In the genomic region with DNA sequence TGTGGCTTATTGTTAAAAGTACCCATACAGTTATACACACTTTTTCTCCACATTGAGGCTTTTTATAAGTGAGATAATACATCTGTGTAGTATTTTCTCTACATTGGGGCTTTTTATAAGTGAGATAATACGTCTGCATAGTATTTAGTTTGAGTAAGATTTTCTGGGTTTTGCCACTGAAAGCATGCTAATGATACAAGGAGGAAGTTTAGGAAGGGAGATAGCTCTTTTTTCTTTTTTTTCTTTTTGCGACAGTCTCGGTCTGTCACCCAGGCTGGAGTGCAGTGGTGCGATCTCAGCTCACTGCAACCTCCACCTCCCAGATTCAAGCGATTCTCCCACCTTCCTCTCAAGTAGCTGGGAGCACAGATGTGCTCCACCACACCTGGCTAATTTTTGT, we compare ENCODE assay signal across 18 cellular contexts.
"Had no signal": no experiment of that assay in that cellular context is flagged by ENCODE, and none has a peak within 500 bp of the region (broad histone marks: within the 10 kb centered on the region; RNA-seq: fewer than 3 reads in every experiment).

No MANE protein-coding gene starts in this region.

- H3K27me3 ChIP-seq: gastroesophageal sphincter, heart right ventricle, thyroid gland had no signal

- H3K4me3 ChIP-seq: gastroesophageal sphincter, heart right ventricle, left ventricle myocardium inferior, thyroid gland had no signal

- DNase-seq: activated CD4-positive, alpha-beta memory T cell treated with anti-CD3 and anti-CD28 coated beads, Interleukin-2, amount 10 ng/mL, durations not matched to agents 7 days and 5 days; activated CD4-positive, alpha-beta T cell treated with anti-CD3 and anti-CD28 coated beads for 48 hours; activated naive CD4-positive, alpha-beta T cell; activated naive CD8-positive, alpha-beta T cell treated with anti-CD3 and anti-CD28 coated beads for 36 hours; activated T-cell treated with anti-CD3 and anti-CD28 coated beads, Interleukin-2, amount 50 U/mL, for 1 hour; amniotic stem cell; effector CD4-positive, alpha-beta T cell; heart right ventricle; immature natural killer cell; kidney glomerular epithelial cell; left ventricle myocardium inferior; mammary epithelial cell; stimulated activated naive CD4-positive, alpha-beta T cell treated with Interleukin-2 at 50 U/mL for 16 hours; thyroid gland had no signal

- H3K4me1 ChIP-seq: gastroesophageal sphincter, heart right ventricle, left ventricle myocardium inferior, thyroid gland had no signal

- H3K36me3 ChIP-seq: gastroesophageal sphincter, heart right ventricle, left ventricle myocardium inferior, thyroid gland had no signal

- H3K9me3 ChIP-seq: gastroesophageal sphincter, heart right ventricle, left ventricle myocardium inferior, thyroid gland had no signal

- H3K27ac ChIP-seq: gastroesophageal sphincter, heart right ventricle, left ventricle myocardium inferior, thyroid gland had no signal

- ATAC-seq: activated T-helper 17 cell treated with anti-CD3 and anti-CD28 coated beads, Interleukin-2, amount 50 U/mL, for 72 hours; esophagus mucosa; gastroesophageal sphincter; heart right ventricle; WTC11 had no signal
